ENCODE assay signal across 8 cellular contexts in genomic region chr14:21455592-21455911, GRCh38. TPM values are rescaled to one million over a fixed set of nuclear protein-coding genes. Genes with fewer than 3 reads are reported as not detected.
DNase-seq lines count a peak whose midpoint lies in the region; ATAC-seq and TF ChIP-seq lines count a peak whose summit lies in the region.

No MANE protein-coding gene starts in this region.

- no peaks in the 10 kb centered on the region for H3K27me3 ChIP-seq in testis

- in situ Hi-C loops in astrocyte of the spinal cord (cut with HindIII; ENCODE audit: low sequenced_read_pairs), result no loop called here

- peak overlapping the region; percentile 67 to 94 for H3K27ac ChIP-seq in testis

- H3K4me1 Mint-ChIP-seq in activated CD4-positive, alpha-beta T cell treated with anti-CD3 and anti-CD28 coated beads for 36 hours, result peaks cover 35% of the 10 kb centered on the region

- TF ChIP-seq CTCF in astrocyte of the spinal cord (IDR thresholded peaks at IDR 0.05; ENCODE audit: low read depth, low read length), result no peak
- TF ChIP-seq CTCF in testis (IDR thresholded peaks at IDR 0.05), result no peak

- no peaks in the 10 kb centered on the region for H3K9me3 Mint-ChIP-seq in activated CD4-positive, alpha-beta T cell treated with anti-CD3 and anti-CD28 coated beads for 36 hours (ENCODE audit: low read depth)

- H3K27me3 Mint-ChIP-seq in activated CD4-positive, alpha-beta T cell treated with anti-CD3 and anti-CD28 coated beads for 36 hours, result no peaks in the 10 kb centered on the region

- no peak for DNase-seq in activated CD4-positive, alpha-beta T cell treated with anti-CD3 and anti-CD28 coated beads for 36 hours
- no peak for DNase-seq in activated CD4-positive, alpha-beta T cell treated with anti-CD3 and anti-CD28 coated beads, Interleukin-2, amount 50 U/mL, for 48 hours
- no peak for DNase-seq in astrocyte of the spinal cord (ENCODE audit: low read depth, low spot score)
- no peak for DNase-seq in left colon
- no peak for DNase-seq in testis
- DNase-seq in mucosa of gallbladder (ENCODE audit: low spot score), result no peak
- DNase-seq in A172 (ENCODE audit: low spot score), result no peak

- peak overlapping the region; percentile 97 for H3K4me3 Mint-ChIP-seq in activated CD4-positive, alpha-beta T cell treated with anti-CD3 and anti-CD28 coated beads for 36 hours

- POLR2A ChIA-PET in activated CD4-positive, alpha-beta T cell treated with anti-CD3 and anti-CD28 coated beads for 36 hours (lab: Charles Lee), result interaction anchor here (0.6 to 2.5 kb wide), 9 partner anchors 18 to 352 kb away, joined by 3 to 33 read pairs (median 5); partner anchors contain the start of genes METTL3, RAB2B, SUPT16H and TOX4

- peak; percentile 19 for ATAC-seq in activated CD4-positive, alpha-beta T cell treated with anti-CD3 and anti-CD28 coated beads for 36 hours
- ATAC-seq in HG03342 (IDR thresholded peaks at IDR 0.05; ENCODE audit: unreplicated experiment) (peak; percentile 25), left colon (peak; percentile 51)

- H3K27ac Mint-ChIP-seq in activated CD4-positive, alpha-beta T cell treated with anti-CD3 and anti-CD28 coated beads for 36 hours, result peak overlapping the region; percentile 91

- no peaks in the 10 kb centered on the region for H3K36me3 ChIP-seq in testis (ENCODE audit: low read depth, missing control alignments)

- H3K4me1 ChIP-seq in testis, result peaks cover 7% of the 10 kb centered on the region

- TF ChIP-seq POLR2A in testis (IDR thresholded peaks at IDR 0.05), result no peak

- CTCF ChIA-PET in activated CD4-positive, alpha-beta T cell treated with anti-CD3 and anti-CD28 coated beads for 36 hours (lab: Charles Lee), result interaction anchor here (0.6 to 3.4 kb wide), 15 partner anchors 9 to 73 kb away, joined by 3 to 40 read pairs (median 4); partner anchors contain the start of genes RAB2B, SUPT16H and TOX4

- 1% methylated on average over 9 to 17 of the region's 17 CpGs for WGBS in testis, 2 donors

- intact Hi-C loops in activated CD4-positive, alpha-beta T cell treated with anti-CD3 and anti-CD28 coated beads for 36 hours (cut with DNase I, micrococcal nuclease), result loop anchor here in 1 of 2 experiments (5.0 to 10.0 kb wide), 3 partner anchors 353 to 1849 kb away; partner anchors contain the start of genes BCL2L2, DAD1, PPP1R3E and TMEM253
- intact Hi-C loops in left colon (cut with DNase I, micrococcal nuclease) (no loop called here), testis (cut with DNase I; ENCODE audit: low total_unique reads) (no loop called here)

- H3K9me3 ChIP-seq in testis, result no peaks in the 10 kb centered on the region

- H3K4me3 ChIP-seq in astrocyte of the spinal cord (ENCODE audit: low read depth, low read length) (peak overlapping the region; percentile 96), testis (peak overlapping the region; percentile 69 to 95)

- peaks cover 33% of the 10 kb centered on the region for H3K36me3 Mint-ChIP-seq in activated CD4-positive, alpha-beta T cell treated with anti-CD3 and anti-CD28 coated beads for 36 hours (ENCODE audit: low read depth)

RNA-seq across cellular contexts. Expression of gene CHD8, which starts 0.4 kb away (rescaled TPM):
- 100 to 1,000 TPM in 1 of 2 experiments, 10 to 100 TPM in 1; 84.3 to 104 TPM for total RNA-seq in activated CD4-positive, alpha-beta T cell treated with anti-CD3 and anti-CD28 coated beads for 36 hours
- total RNA-seq in left colon (10 to 100 TPM; 58.5 to 59.0 TPM), testis (10 to 100 TPM; 82.8 to 87.4 TPM), mucosa of gallbladder (75.9 TPM)
- polyA plus RNA-seq in testis (ENCODE audit: insufficient read depth, low read depth, low replicate concordance), result 67.3 TPM
- total RNA-seq in A172 (2014; rRNA removed; shearing (Covaris generic)), result 23.4 and 27.9 TPM in 2 replicates

RNA-seq across cellular contexts. Expression of gene RAB2B, which starts 21.2 kb away (rescaled TPM):
- total RNA-seq in activated CD4-positive, alpha-beta T cell treated with anti-CD3 and anti-CD28 coated beads for 36 hours, result 10 to 100 TPM; 21.2 to 22.0 TPM
- total RNA-seq in left colon, result 10 to 100 TPM; 13.3 to 16.0 TPM
- total RNA-seq in testis, result 10 to 100 TPM; 32.9 to 40.1 TPM
- 36.4 TPM for polyA plus RNA-seq in testis (ENCODE audit: insufficient read depth, low read depth, low replicate concordance)
- total RNA-seq in mucosa of gallbladder, result 20.6 TPM
- total RNA-seq in A172 (2014; rRNA removed; shearing (Covaris generic)), result 9.2 and 9.4 TPM in 2 replicates

RNA-seq across cellular contexts. Expression of gene TOX4, which starts 21.4 kb away (rescaled TPM):
- total RNA-seq in activated CD4-positive, alpha-beta T cell treated with anti-CD3 and anti-CD28 coated beads for 36 hours, result 10 to 100 TPM; 79.5 to 85.6 TPM
- total RNA-seq in left colon (10 to 100 TPM; 80.2 to 85.2 TPM), testis (10 to 100 TPM; 64.4 to 72.6 TPM), mucosa of gallbladder (66.7 TPM)
- polyA plus RNA-seq in testis (ENCODE audit: insufficient read depth, low read depth, low replicate concordance), result 120 TPM
- total RNA-seq in A172 (2014; rRNA removed; shearing (Covaris generic)), result 14.6 and 30.5 TPM in 2 replicates

RNA-seq across cellular contexts. Expression of gene METTL3, which starts 55.6 kb away (rescaled TPM):
- 10 to 100 TPM; 64.0 to 67.4 TPM for total RNA-seq in activated CD4-positive, alpha-beta T cell treated with anti-CD3 and anti-CD28 coated beads for 36 hours
- total RNA-seq in left colon, result 10 to 100 TPM; 24.2 to 28.9 TPM
- total RNA-seq in testis, result 10 to 100 TPM; 65.7 to 66.3 TPM
- polyA plus RNA-seq in testis (ENCODE audit: insufficient read depth, low read depth, low replicate concordance), result 81.1 TPM
- 37.5 TPM for total RNA-seq in mucosa of gallbladder
- 31.5 and 37.0 TPM in 2 replicates for total RNA-seq in A172 (2014; rRNA removed; shearing (Covaris generic))
